ENCODE assay signal across 8 cellular contexts in genomic region chr9:114156311-114156657, GRCh38. TPM values are rescaled to one million over a fixed set of nuclear protein-coding genes. Genes with fewer than 3 reads are reported as not detected.
DNase-seq lines count a peak whose midpoint lies in the region; ATAC-seq and TF ChIP-seq lines count a peak whose summit lies in the region.

No MANE protein-coding gene starts in this region.

- 1 to 2% methylated on average over 19 of the region's 19 CpGs for WGBS in ectodermal cell, 2 experiments
- under 1% methylated on average over 19 of the region's 19 CpGs for WGBS in urinary bladder

- POLR2A ChIA-PET in CD4-positive, alpha-beta T cell (lab: Charles Lee) = no interaction called here
- POLR2A ChIA-PET in OCI-LY7 (lab: Charles Lee) = no interaction called here

- no peaks in the 10 kb centered on the region for H3K4me1 ChIP-seq in RWPE2 (ENCODE audit: insufficient read depth, poor library complexity, severe bottlenecking)
- H3K4me1 ChIP-seq in ectodermal cell (ENCODE audit: control insufficient read depth, insufficient read depth, low read length) = peaks cover 37% of the 10 kb centered on the region
- H3K4me1 ChIP-seq in mucosa of rectum (ENCODE audit: control insufficient read depth in 2 of 2, insufficient read depth in 2 of 2, low read length in 2 of 2) = peaks cover 8 to 10% of the 10 kb centered on the region in 2 donors
- H3K4me1 ChIP-seq in urinary bladder (ENCODE audit: insufficient read depth) = peaks cover 3% of the 10 kb centered on the region
- no peaks in the 10 kb centered on the region for H3K4me1 ChIP-seq in OCI-LY7 (ENCODE audit: insufficient read depth, low read length, poor library complexity, severe bottlenecking)

- no peak overlapping the region for H3K27ac ChIP-seq in CD4-positive, alpha-beta T cell (ENCODE audit: low read depth, low read length)
- H3K27ac ChIP-seq in RWPE2 (ENCODE audit: poor library complexity, severe bottlenecking) (peak overlapping the region; percentile 59), ectodermal cell (ENCODE audit: insufficient read depth, low read depth, low read length, poor library complexity, severe bottlenecking) (no peak overlapping the region), mucosa of rectum (ENCODE audit: low read depth in 2 of 2, low read length in 2 of 2) (peak overlapping the region; percentile 7 to 16), urinary bladder (ENCODE audit: low read depth) (no peak overlapping the region), OCI-LY7 (ENCODE audit: low read depth, low read length, poor library complexity, severe bottlenecking) (no peak overlapping the region)

- DNase-seq in CD4-positive, alpha-beta T cell = peak in 1 of 10 experiments; percentile 13
- DNase-seq in RWPE2 (ENCODE audit: low spot score) (no peak), NCI-H2107 treated with DMSO at 0.1 percent for 48 hours (lab: John Stamatoyannopoulos, UW; ENCODE audit: unreplicated experiment) (no peak), OCI-LY7 (ENCODE audit: low spot score) (no peak)

- no peaks in the 10 kb centered on the region for H3K9me3 Mint-ChIP-seq in CD4-positive, alpha-beta T cell

- BruUV-seq in OCI-LY7 (replicated peaks; lab: Mats Ljungman, UMichigan) = no TSS peak

- no peak for TF ChIP-seq CTCF in CD4-positive, alpha-beta T cell (IDR thresholded peaks at IDR 0.05)
- TF ChIP-seq CTCF in RWPE2 (IDR thresholded peaks at IDR 0.05; ENCODE audit: poor library complexity, severe bottlenecking) (no peak), OCI-LY7 (conservative IDR thresholded peaks at IDR 0.05; ENCODE audit: low read length) (no peak)

- no peaks in the 10 kb centered on the region for H3K36me3 Mint-ChIP-seq in CD4-positive, alpha-beta T cell (ENCODE audit: low read depth)

- no peaks in the 10 kb centered on the region for H3K79me2 ChIP-seq in OCI-LY7 (ENCODE audit: insufficient read depth, low read depth, low read length)

- H3K9ac ChIP-seq in mucosa of rectum (ENCODE audit: low read depth in 1 of 2, low read length in 2 of 2) = peak overlapping the region in 1 of 2 donors; percentile 19

- no peaks in the 10 kb centered on the region for H3K9me3 ChIP-seq in CD4-positive, alpha-beta T cell (ENCODE audit: control insufficient read depth, low read length)
- H3K9me3 ChIP-seq in RWPE2 (ENCODE audit: severe bottlenecking) (no peaks in the 10 kb centered on the region), ectodermal cell (ENCODE audit: control insufficient read depth, low read length) (no peaks in the 10 kb centered on the region), mucosa of rectum (ENCODE audit: control insufficient read depth in 2 of 2, low read length in 2 of 2) (no peaks in the 10 kb centered on the region), OCI-LY7 (ENCODE audit: low read length) (no peaks in the 10 kb centered on the region)

- peaks cover 51% of the 10 kb centered on the region for H3K27me3 Mint-ChIP-seq in CD4-positive, alpha-beta T cell

- H3K27me3 ChIP-seq in CD4-positive, alpha-beta T cell (ENCODE audit: control insufficient read depth, insufficient read depth, low read length) = peaks cover 39% of the 10 kb centered on the region
- H3K27me3 ChIP-seq in RWPE2 (ENCODE audit: insufficient read depth, poor library complexity, severe bottlenecking) (peaks cover 11% of the 10 kb centered on the region), ectodermal cell (ENCODE audit: control insufficient read depth, insufficient read depth, low read length, poor library complexity, severe bottlenecking) (peaks cover 23% of the 10 kb centered on the region), mucosa of rectum (ENCODE audit: control insufficient read depth in 2 of 2, insufficient read depth in 2 of 2, low read length in 2 of 2) (peaks cover 26 to 36% of the 10 kb centered on the region in 2 donors)

- H4K20me1 ChIP-seq in OCI-LY7 (ENCODE audit: insufficient read depth, low read length) = no peaks in the 10 kb centered on the region

- CTCF ChIA-PET in CD4-positive, alpha-beta T cell (lab: Charles Lee) = no interaction called here
- CTCF ChIA-PET in OCI-LY7 (lab: Charles Lee; ENCODE audit: unreplicated experiment) = no interaction called here

- peak overlapping the region; percentile 74 for H3K4me3 ChIP-seq in RWPE2 (ENCODE audit: severe bottlenecking)
- peak overlapping the region; percentile 63 for H3K4me3 ChIP-seq in ectodermal cell (ENCODE audit: insufficient read depth, low read depth, low read length)
- H3K4me3 ChIP-seq in mucosa of rectum (ENCODE audit: low read length in 2 of 2) = peak overlapping the region; percentile 24 to 48
- H3K4me3 ChIP-seq in urinary bladder (ENCODE audit: low read depth, low read length) = peak overlapping the region; percentile 80
- no peak overlapping the region for H3K4me3 ChIP-seq in OCI-LY7 (ENCODE audit: low read depth, low read length, poor library complexity, severe bottlenecking)

- peaks cover 28% of the 10 kb centered on the region for H3K4me1 Mint-ChIP-seq in CD4-positive, alpha-beta T cell (ENCODE audit: low read depth)

- H2AFZ ChIP-seq in OCI-LY7 (ENCODE audit: low read length) = no peak overlapping the region

- no peaks in the 10 kb centered on the region for H3K9me2 ChIP-seq in OCI-LY7 (ENCODE audit: insufficient read depth, low read length)

- intact Hi-C loops in CD4-positive, alpha-beta T cell (cut with DNase I, micrococcal nuclease) = no loop called here
- intact Hi-C loops in OCI-LY7 (cut with micrococcal nuclease; ENCODE audit: unreplicated experiment) = loop anchor here (5.0 to 10.0 kb wide), 2 partner anchors 51 to 136 kb away; no protein-coding TSS in a partner anchor

- no peak overlapping the region for H3K4me2 ChIP-seq in OCI-LY7 (ENCODE audit: low read length)

- peak; percentile 42 for ATAC-seq in CD4-positive, alpha-beta T cell (ENCODE audit: poor library complexity)
- peak; percentile 8 for ATAC-seq in RWPE2 (ENCODE audit: low read depth)
- ATAC-seq in HG03159 (IDR thresholded peaks at IDR 0.05; ENCODE audit: unreplicated experiment) = no peak

- H3K27ac Mint-ChIP-seq in CD4-positive, alpha-beta T cell = no peak overlapping the region

- peak overlapping the region; percentile 93 for H3K4me3 Mint-ChIP-seq in CD4-positive, alpha-beta T cell

- no peaks in the 10 kb centered on the region for H3K36me3 ChIP-seq in RWPE2 (ENCODE audit: low read depth)
- H3K36me3 ChIP-seq in ectodermal cell (ENCODE audit: control insufficient read depth, insufficient read depth, low read length) = no peaks in the 10 kb centered on the region
- no peaks in the 10 kb centered on the region for H3K36me3 ChIP-seq in mucosa of rectum (ENCODE audit: control insufficient read depth in 2 of 2, insufficient read depth in 2 of 2, low read length in 2 of 2)
- H3K36me3 ChIP-seq in urinary bladder (ENCODE audit: insufficient read depth) = no peaks in the 10 kb centered on the region
- H3K36me3 ChIP-seq in OCI-LY7 (ENCODE audit: insufficient read depth, low read length) = no peaks in the 10 kb centered on the region

RNA-seq across cellular contexts. Expression of gene COL27A1, which starts 0.9 kb away (rescaled TPM):
- 1 to 10 TPM in 1 of 2 experiments, under 1 TPM in 1; 0.87 to 1.2 TPM for total RNA-seq in CD4-positive, alpha-beta T cell
- 29.6 TPM for polyA plus RNA-seq in ectodermal cell (2013, experiment 1 of 4)
- 22.9 TPM for polyA plus RNA-seq in ectodermal cell (2013, experiment 2 of 4)
- polyA plus RNA-seq in ectodermal cell (2013, experiment 3 of 4) = 17.9 TPM
- polyA plus RNA-seq in ectodermal cell (2013, experiment 4 of 4) = 19.3 TPM
- total RNA-seq in urinary bladder (21.5 TPM), OCI-LY7 (2022) (not detected in 2 replicates)
- polyA plus RNA-seq in urinary bladder = 8.1 TPM
- total RNA-seq in OCI-LY7 (2014; rRNA removed; shearing (Covaris generic)) = not detected in 2 replicates

RNA-seq across cellular contexts. Expression of gene KIF12, which starts 57.2 kb away (rescaled TPM):
- not detected for total RNA-seq in CD4-positive, alpha-beta T cell
- not detected for polyA plus RNA-seq in ectodermal cell (2013, experiment 1 of 4)
- polyA plus RNA-seq in ectodermal cell (2013, experiment 2 of 4) = 0.34 TPM
- polyA plus RNA-seq in ectodermal cell (2013, experiment 3 of 4) = 0.16 TPM
- polyA plus RNA-seq in ectodermal cell (2013, experiment 4 of 4) = 0.32 TPM
- total RNA-seq in urinary bladder (0.42 TPM), OCI-LY7 (2022) (not detected in 2 replicates)
- polyA plus RNA-seq in urinary bladder = 0.11 TPM
- not detected in 2 replicates for total RNA-seq in OCI-LY7 (2014; rRNA removed; shearing (Covaris generic))

Comparison
In these comparisons a context has a peak if more than half of its experiments do, and no peak if none do; other contexts are left out.
1. H3K27ac ChIP-seq: peak in RWPE2 (single experiment) and mucosa of rectum (2 of 2); none in CD4-positive, alpha-beta T cell (single experiment), ectodermal cell (single experiment), urinary bladder (single experiment) and OCI-LY7 (single experiment).
2. RNA of gene COL27A1, which starts 0.9 kb away (total RNA-seq): 21.5 TPM in urinary bladder (single experiment); 0.87 to 1.2 TPM in CD4-positive, alpha-beta T cell and not detected in OCI-LY7; every median in the first group is over 10 times any median in the second.